In genomic region chr3:34020761-34021635, GRCh38 we compare ENCODE assay signal across 23 cellular contexts.
A peak's percentile ranks its signal among the peaks of the same experiment; 100 is the strongest.
DNase-seq lines count a peak whose midpoint lies in the region; ATAC-seq, FAIRE-seq and TF ChIP-seq lines count a peak whose summit lies in the region.
"Had no signal": no experiment of that assay in that cellular context is flagged by ENCODE, and none has a peak within 500 bp of the region (broad histone marks: within the 10 kb centered on the region; RNA-seq: fewer than 3 reads in every experiment).

No MANE protein-coding gene starts in this region.

- H3K4me1 ChIP-seq in K562 (replicated peaks in 1 of 2; ENCODE audit: control insufficient read depth in 2 of 2, insufficient read depth in 2 of 2, low read length in 2 of 2) (no peaks in the 10 kb centered on the region), thymus (ENCODE audit: control insufficient read depth, insufficient read depth, low read length) (peaks cover 54% of the 10 kb centered on the region)
- H3K4me1 ChIP-seq: esophagus squamous epithelium had no signal

- no peak for ATAC-seq in K562
- no peak for ATAC-seq in stimulated activated naive CD8-positive, alpha-beta T cell treated with anti-CD3 and anti-CD28 coated beads, Interleukin-15, Interleukin-2, amounts not matched to agents 100 U/mL and 50 U/mL, for 24 hours
- ATAC-seq: left lobe of liver had no signal

- CTCF ChIA-PET in K562 (lab: Yijun Ruan, JAX; ENCODE audit: low intra/inter-chr PET ratio), result no interaction called here

- no peak for TF ChIP-seq EP300 in K562 (IDR thresholded peaks at IDR 0.05; ENCODE audit: low read length)

- no peak for TF ChIP-seq RAD21 in K562 (CRISPR knock-in tag; conservative IDR thresholded peaks at IDR 0.05 in 1 of 2, IDR thresholded peaks at IDR 0.05 in 1 of 2)

- no peak overlapping the region for H3K4me2 ChIP-seq in K562 (ENCODE audit: insufficient read depth, low read length)

- H4K20me1 ChIP-seq in K562 (replicated peaks; ENCODE audit: control insufficient read depth, insufficient read depth, low read length), result no peaks in the 10 kb centered on the region

- 22% methylated on average over 8 of the region's 8 CpGs for WGBS in K562 (ENCODE audit: insufficient coverage, low coverage, missing lambda C conversion rate)
- 16% methylated on average over 8 of the region's 8 CpGs for WGBS in thymus

- intact Hi-C loops in K562 (cut with micrococcal nuclease), result no loop called here

- BruUV-seq in K562 (replicated peaks; lab: Mats Ljungman, UMichigan), result no TSS peak

- DNase-seq in NCI-H82 (lab: John Stamatoyannopoulos, UW) (peak; percentile 35), NCI-H82 treated with DMSO at 0.1 percent for 48 hours (lab: John Stamatoyannopoulos, UW; ENCODE audit: unreplicated experiment) (no peak), NCI-H146 (lab: John Stamatoyannopoulos, UW) (peak; percentile 40), K562 (ENCODE audit: extremely low read depth in 1 of 4, low spot score in 3 of 4) (no peak), NCI-H2196 (lab: John Stamatoyannopoulos, UW; ENCODE audit: unreplicated experiment) (no peak), GOT3 (lab: John Stamatoyannopoulos, UW) (no peak)
- DNase-seq in stimulated activated naive CD8-positive, alpha-beta T cell treated with anti-CD3 and anti-CD28 coated beads, Interleukin-15, Interleukin-2, amounts not matched to agents 100 U/mL and 50 U/mL, for 24 hours, result no peak
- DNase-seq: activated CD4-positive, alpha-beta T cell treated with anti-CD3 and anti-CD28 coated beads for 48 hours; activated naive CD4-positive, alpha-beta T cell treated with anti-CD3 and anti-CD28 coated beads, Interleukin-2, amount 50 U/mL, for 16 hours; endodermal cell; esophagus squamous epithelium; immature natural killer cell; IMR-90; mesendoderm; NCI-H2029; NCI-H446 treated with DMSO at 0.1 percent for 48 hours; occipital lobe had no signal

- H2AFZ ChIP-seq in K562 (ENCODE audit: low read depth, low read length), result no peak overlapping the region

- no peaks in the 10 kb centered on the region for H3K9me3 ChIP-seq in K562 (replicated peaks; ENCODE audit: control insufficient read depth, insufficient read depth, low read depth, low read length)
- H3K9me3 ChIP-seq in thymus (ENCODE audit: control insufficient read depth), result no peaks in the 10 kb centered on the region
- H3K9me3 ChIP-seq: esophagus squamous epithelium had no signal

- no peaks in the 10 kb centered on the region for H3K9me1 ChIP-seq in K562 (ENCODE audit: control insufficient read depth, insufficient read depth, low read length)

- H3K36me3 ChIP-seq in K562 (ENCODE audit: control insufficient read depth, insufficient read depth, low read length) (no peaks in the 10 kb centered on the region), thymus (ENCODE audit: control insufficient read depth, insufficient read depth) (no peaks in the 10 kb centered on the region)
- H3K36me3 ChIP-seq: esophagus squamous epithelium had no signal

- POLR2A ChIA-PET in K562 (lab: Yijun Ruan, JAX), result interaction anchor here (0.7 kb wide), 1 partner anchor 106 kb away, joined by 3 read pairs; no protein-coding TSS in a partner anchor

- H3K27me3 ChIP-seq in K562 (ENCODE audit: control insufficient read depth in 2 of 2, insufficient read depth in 2 of 2, low read length in 2 of 2) (no peaks in the 10 kb centered on the region), thymus (ENCODE audit: control insufficient read depth, insufficient read depth) (no peaks in the 10 kb centered on the region)
- H3K27me3 ChIP-seq: esophagus squamous epithelium had no signal

- no peak for TF ChIP-seq POLR2A in K562 (conservative IDR thresholded peaks at IDR 0.05)

- no peak for TF ChIP-seq CTCF in K562 (IDR thresholded peaks at IDR 0.05 in 2 of 3, conservative IDR thresholded peaks at IDR 0.05 in 1 of 3; ENCODE audit: insufficient read depth in 2 of 3, low read depth in 1 of 3, low read length in 3 of 3)

- H3K79me2 ChIP-seq in K562 (ENCODE audit: control insufficient read depth, insufficient read depth, low read length), result no peaks in the 10 kb centered on the region

- H3K27ac ChIP-seq in K562 (ENCODE audit: extremely low read depth, low read depth, low read length) (no peak overlapping the region), thymus (ENCODE audit: low read depth) (peak overlapping the region; percentile 84)
- H3K27ac ChIP-seq: esophagus squamous epithelium, RWPE1, SK-N-MC had no signal

- H3K4me3 ChIP-seq in K562 (no peak overlapping the region), thymus (ENCODE audit: low read length) (peak overlapping the region; percentile 26)
- H3K4me3 ChIP-seq: esophagus squamous epithelium, SK-N-MC had no signal

- H3K9ac ChIP-seq in K562 (ENCODE audit: insufficient read depth in 1 of 2, low read depth in 2 of 2, low read length in 2 of 2), result no peak overlapping the region

- FAIRE-seq in K562 (lab: Jason Lieb, UNC), result no peak
- FAIRE-seq: A204.1, frontal cortex had no signal

- in situ Hi-C loops in K562 (cut with MboI), result loop anchor here (25.0 kb wide), 1 partner anchor 666 kb away; no protein-coding TSS in a partner anchor

TF ChIP-seq in K562, 482 proteins besides CTCF, POLR2A, EP300 and RAD21:
- TF ChIP-seq IRF2 (CRISPR knock-in tag; IDR thresholded peaks at IDR 0.05), result no peak
- TF ChIP-seq GABPB1 (CRISPR knock-in tag; IDR thresholded peaks at IDR 0.05), result no peak
- no peak for TF ChIP-seq ZNF224 (CRISPR knock-in tag; IDR thresholded peaks at IDR 0.05)
- peak; percentile 24; the same call in 1 of the 2 replicates for TF ChIP-seq RFX1 (IDR thresholded peaks at IDR 0.05)

Comparison
In these comparisons a context has a peak if more than half of its experiments do, and no peak if none do; other contexts are left out.
1. DNase-seq: peak in NCI-H82 (single experiment) and NCI-H146 (single experiment); none in NCI-H82 treated with DMSO at 0.1 percent for 48 hours (single experiment), K562 (0 of 4), NCI-H2196 (single experiment), stimulated activated naive CD8-positive, alpha-beta T cell treated with anti-CD3 and anti-CD28 coated beads, Interleukin-15, Interleukin-2, amounts not matched to agents 100 U/mL and 50 U/mL, for 24 hours (single experiment) and GOT3 (single experiment).